In genomic region chr1:102790997-102791396, GRCh38 we compare ENCODE assay signal across 14 cellular contexts.
A peak's percentile ranks its signal among the peaks of the same experiment; 100 is the strongest.
DNase-seq lines count a peak whose midpoint lies in the region; TF ChIP-seq lines count a peak whose summit lies in the region.
"Had no signal": no experiment of that assay in that cellular context is flagged by ENCODE, and none has a peak within 500 bp of the region (broad histone marks: within the 10 kb centered on the region; RNA-seq: fewer than 3 reads in every experiment).

No MANE protein-coding gene starts in this region.

- no peaks in the 10 kb centered on the region for H3K4me1 ChIP-seq in left ventricle myocardium inferior
- H3K4me1 ChIP-seq: gastroesophageal sphincter, parathyroid adenoma, SJSA1 had no signal

- no peak overlapping the region for H3K27ac ChIP-seq in left ventricle myocardium inferior (replicated peaks)
- H3K27ac ChIP-seq: gastroesophageal sphincter, parathyroid adenoma, SJSA1 had no signal

- H3K27me3 ChIP-seq in left ventricle myocardium inferior (ENCODE audit: low read depth), result no peaks in the 10 kb centered on the region
- H3K27me3 ChIP-seq: gastroesophageal sphincter, SJSA1 had no signal

- no peaks in the 10 kb centered on the region for H3K4me1 Mint-ChIP-seq in chondrocyte (ENCODE audit: low read depth)

- TF ChIP-seq CTCF in chondrocyte (IDR thresholded peaks at IDR 0.05) (peak; percentile 82), retinal pigment epithelial cell (conservative IDR thresholded peaks at IDR 0.05; ENCODE audit: low read depth, low read length) (peak; percentile 60), left ventricle myocardium inferior (IDR thresholded peaks at IDR 0.05; ENCODE audit: borderline replicate concordance) (no peak)

- DNase-seq in NCI-H345 (lab: John Stamatoyannopoulos, UW) (peak; percentile 20), NCI-H345 treated with DMSO at 0.1 percent for 48 hours (lab: John Stamatoyannopoulos, UW; ENCODE audit: unreplicated experiment) (no peak), NCI-H526 treated with DMSO at 0.1 percent for 48 hours (lab: John Stamatoyannopoulos, UW) (peak; percentile 11), chondrocyte (ENCODE audit: low spot score) (no peak), retinal pigment epithelial cell (ENCODE audit: low read depth) (no peak), left ventricle myocardium inferior (no peak), iPS-NIHi11 (ENCODE audit: low spot score) (no peak)
- no peak for DNase-seq in stimulated activated naive CD4-positive, alpha-beta T cell (lab: John Stamatoyannopoulos, UW)
- DNase-seq: left colon; NCI-H2171 treated with DMSO at 0.1 percent for 48 hours; stimulated activated CD4-positive, alpha-beta T cell treated with anti-CD3 and anti-CD28 coated beads, Interleukin-4, amount 100 ng/mL, for 4 hours had no signal

- no peaks in the 10 kb centered on the region for H3K9me3 ChIP-seq in left ventricle myocardium inferior (replicated peaks)
- H3K9me3 ChIP-seq: gastroesophageal sphincter, SJSA1 had no signal

- no peaks in the 10 kb centered on the region for H3K36me3 ChIP-seq in left ventricle myocardium inferior
- H3K36me3 ChIP-seq: gastroesophageal sphincter, SJSA1 had no signal

- no peaks in the 10 kb centered on the region for H3K9me3 Mint-ChIP-seq in chondrocyte (ENCODE audit: low read depth)

- H3K4me3 Mint-ChIP-seq in chondrocyte (ENCODE audit: unreplicated experiment), result no peak overlapping the region

- no peaks in the 10 kb centered on the region for H3K36me3 Mint-ChIP-seq in chondrocyte (ENCODE audit: low read depth)

- H3K4me3 ChIP-seq in retinal pigment epithelial cell (ENCODE audit: low read length) (no peak overlapping the region), left ventricle myocardium inferior (no peak overlapping the region)
- H3K4me3 ChIP-seq: gastroesophageal sphincter, SJSA1 had no signal

- intact Hi-C loops in left ventricle myocardium inferior (cut with micrococcal nuclease), result no loop called here

- H3K27ac Mint-ChIP-seq in chondrocyte (ENCODE audit: unreplicated experiment), result no peak overlapping the region

- peaks cover 11% of the 10 kb centered on the region for H3K27me3 Mint-ChIP-seq in chondrocyte (ENCODE audit: low read depth)

Comparison
In these comparisons a context has a peak if more than half of its experiments do, and no peak if none do; other contexts are left out.
1. DNase-seq: peak in NCI-H345 (single experiment) and NCI-H526 treated with DMSO at 0.1 percent for 48 hours (single experiment); none in NCI-H345 treated with DMSO at 0.1 percent for 48 hours (single experiment), chondrocyte (single experiment), retinal pigment epithelial cell (single experiment), stimulated activated naive CD4-positive, alpha-beta T cell (0 of 6), left ventricle myocardium inferior (single experiment) and iPS-NIHi11 (single experiment).